ENCODE assay signal across 27 cellular contexts in the genomic region with DNA sequence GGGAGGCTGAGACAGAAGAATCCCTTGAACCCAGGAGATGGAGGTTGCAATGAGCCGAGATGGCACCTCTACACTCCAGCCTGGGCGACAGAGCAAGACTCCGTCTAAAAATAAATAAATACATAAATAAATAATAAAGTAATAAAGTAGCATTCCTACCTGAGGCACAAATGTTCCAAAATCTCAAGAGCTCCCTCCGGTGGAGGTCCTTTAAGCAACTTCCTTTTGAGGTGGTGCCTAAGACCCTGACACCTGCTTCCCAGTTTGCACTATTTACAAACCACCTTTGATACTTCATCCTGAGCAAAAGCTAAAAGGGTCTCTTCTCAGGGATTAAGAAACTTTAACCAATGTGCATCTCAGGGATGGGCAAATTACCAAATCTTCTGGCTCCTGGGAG.
A peak's percentile ranks its signal among the peaks of the same experiment; 100 is the strongest.
DNase-seq lines count a peak whose midpoint lies in the region; ATAC-seq and TF ChIP-seq lines count a peak whose summit lies in the region.
"Had no signal": no experiment of that assay in that cellular context is flagged by ENCODE, and none has a peak within 500 bp of the region (broad histone marks: within the 10 kb centered on the region; RNA-seq: fewer than 3 reads in every experiment).

No MANE protein-coding gene starts in this region.

- no peak overlapping the region for H3K4me3 Mint-ChIP-seq in nephron progenitor cell
- H3K4me3 Mint-ChIP-seq: CD4-positive, alpha-beta T cell; memory B cell; neural crest cell; type B pancreatic cell had no signal

- no peaks in the 10 kb centered on the region for H3K9me3 Mint-ChIP-seq in nephron progenitor cell
- H3K9me3 Mint-ChIP-seq: neural crest cell, type B pancreatic cell had no signal

- H3K4me1 ChIP-seq in NT2/D1 (ENCODE audit: insufficient read depth, insufficient read length) = no peaks in the 10 kb centered on the region
- H3K4me1 ChIP-seq: pancreas, SJCRH30 had no signal

- peak; percentile 52 for DNase-seq in DMS53 (lab: John Stamatoyannopoulos, UW)
- DNase-seq in DMS53 treated with DMSO at 0.1 percent for 48 hours (lab: John Stamatoyannopoulos, UW; ENCODE audit: unreplicated experiment) = no peak
- DNase-seq in NT2/D1 (ENCODE audit: low read depth, low spot score) = peak; percentile 30
- DNase-seq in kidney tubule cell (ENCODE audit: low spot score) = peak; percentile 20
- DNase-seq in epidermal melanocyte (ENCODE audit: insufficient read length, low spot score) = no peak
- DNase-seq in nephron progenitor cell = no peak
- DNase-seq: activated CD4-positive, alpha-beta T cell treated with anti-CD3 and anti-CD28 coated beads for 4 hours; AML-193; CD4-positive, alpha-beta T cell; Kasumi-1; NCI-H1048; NCI-H1694 treated with DMSO at 0.1 percent for 48 hours; NCI-H524 treated with DMSO at 0.1 percent for 48 hours; pancreas; RPMI8226; stimulated activated naive CD4-positive, alpha-beta T cell; T-helper 9 cell had no signal

- H3K27me3 ChIP-seq in NT2/D1 (ENCODE audit: insufficient read depth, insufficient read length) = no peaks in the 10 kb centered on the region
- H3K27me3 ChIP-seq: pancreas had no signal

- peaks cover 5% of the 10 kb centered on the region for H3K4me1 Mint-ChIP-seq in nephron progenitor cell
- H3K4me1 Mint-ChIP-seq: memory B cell, neural crest cell had no signal

- H3K36me3 Mint-ChIP-seq in nephron progenitor cell (ENCODE audit: low read depth) = no peaks in the 10 kb centered on the region
- H3K36me3 Mint-ChIP-seq: activated naive CD4-positive, alpha-beta T cell treated with anti-CD3 and anti-CD28 coated beads, Interleukin-2, amount 50 U/mL, for 72 hours; memory B cell; type B pancreatic cell had no signal

- peak; percentile 30 for TF ChIP-seq CTCF in C4-2B (conservative IDR thresholded peaks at IDR 0.05)
- no peak for TF ChIP-seq CTCF in nephron progenitor cell (IDR thresholded peaks at IDR 0.05)

- no peaks in the 10 kb centered on the region for H3K36me3 ChIP-seq in NT2/D1 (ENCODE audit: insufficient read depth, insufficient read length, low read length)
- H3K36me3 ChIP-seq: pancreas, SJCRH30 had no signal

- H3K27me3 Mint-ChIP-seq in nephron progenitor cell (ENCODE audit: low read depth, poor library complexity) = no peaks in the 10 kb centered on the region
- H3K27me3 Mint-ChIP-seq: CD4-positive, alpha-beta T cell; memory B cell had no signal

- no peak overlapping the region for H3K9ac ChIP-seq in NT2/D1 (ENCODE audit: insufficient read length, low read depth)

- H3K9me3 ChIP-seq in NT2/D1 (ENCODE audit: insufficient read depth, low read length) = no peaks in the 10 kb centered on the region
- H3K9me3 ChIP-seq: pancreas, SJCRH30 had no signal

- H3K27ac Mint-ChIP-seq in nephron progenitor cell = no peak overlapping the region
- H3K27ac Mint-ChIP-seq: activated naive CD4-positive, alpha-beta T cell treated with anti-CD3 and anti-CD28 coated beads, Interleukin-2, amount 50 U/mL, for 72 hours; CD4-positive, alpha-beta T cell; memory B cell; type B pancreatic cell had no signal

- H3K27ac ChIP-seq in C4-2B = no peak overlapping the region
- H3K27ac ChIP-seq: pancreas, SJCRH30, skin epidermis had no signal

- no peak for ATAC-seq in HG03280 (IDR thresholded peaks at IDR 0.05; ENCODE audit: unreplicated experiment)
- ATAC-seq: activated naive CD4-positive, alpha-beta T cell treated with anti-CD3 and anti-CD28 coated beads, Interleukin-2, amount 50 U/mL, for 72 hours; HCT116; left lobe of liver; pancreas had no signal

- no peak overlapping the region for H3K4me3 ChIP-seq in NT2/D1 (ENCODE audit: insufficient read length, low read depth)
- H3K4me3 ChIP-seq: pancreas, SJCRH30, skin epidermis had no signal

Comparison
In these comparisons a context has a peak if more than half of its experiments do, and no peak if none do; other contexts are left out.
1. DNase-seq: peak in DMS53 (single experiment), NT2/D1 (single experiment) and kidney tubule cell (single experiment); none in DMS53 treated with DMSO at 0.1 percent for 48 hours (single experiment), epidermal melanocyte (single experiment) and nephron progenitor cell (single experiment).